Comparison of ENCODE assay signal across 23 cellular contexts in genomic region chr12:13383379-13383778, GRCh38.
DNase-seq lines count a peak whose midpoint lies in the region; ATAC-seq, FAIRE-seq and TF ChIP-seq lines count a peak whose summit lies in the region.
"Had no signal": no experiment of that assay in that cellular context is flagged by ENCODE, and none has a peak within 500 bp of the region (broad histone marks: within the 10 kb centered on the region; RNA-seq: fewer than 3 reads in every experiment).

No MANE protein-coding gene starts in this region.

- H3K27ac ChIP-seq in H9 (ENCODE audit: insufficient read length, low read depth, low read length) (no peak overlapping the region), Peyer's patch (peak overlapping the region in 3 of 4 donors; percentile 42 to 84 (median 56)), hepatocyte (peak overlapping the region; percentile 91)
- H3K27ac ChIP-seq: GM23248, SJCRH30, skin epidermis had no signal

- no peak overlapping the region for H2AK5ac ChIP-seq in H9 (ENCODE audit: insufficient read length, low read length)

- no peak overlapping the region for H2AFZ ChIP-seq in H9 (ENCODE audit: low read length)
- H2AFZ ChIP-seq in hepatocyte, result no peak overlapping the region
- H2AFZ ChIP-seq: GM23248 had no signal

- H2BK15ac ChIP-seq in H9 (ENCODE audit: low read depth, low read length), result no peak overlapping the region

- H3K9me3 Mint-ChIP-seq in H9, result 0 out of 5 replicates have a peak, but pooled peaks cover 0 to 2% of the 10 kb centered on the region in 2 experiments
- H3K9me3 Mint-ChIP-seq in stimulated activated memory B cell treated with anti-CD40 and anti-IgM and Interleukin-4, amounts not matched to agents 10 μg/mL and 1 μg/mL and 100 μg/mL, for 72 hours, result no peaks in the 10 kb centered on the region
- H3K9me3 Mint-ChIP-seq: nephron progenitor cell; T-helper 1 cell treated with Interleukin-12 subunit alpha and Interleukin-12 subunit beta and Interleukin-4 antibody, amounts not matched to agents 30 μg/mL and 1 μg/mL, for 36 hours had no signal

- H2BK5ac ChIP-seq in H9 (ENCODE audit: insufficient read length, low read length), result no peak overlapping the region

- DNase-seq in H9, result peak; percentile 24
- peak in 2 of 3 donors; percentile 72 to 84 for DNase-seq in Peyer's patch
- peak; percentile 70 for DNase-seq in hepatocyte (ENCODE audit: low spot score)
- no peak for DNase-seq in iPS-NIHi11 (ENCODE audit: low spot score)
- DNase-seq in RCC 7860 (ENCODE audit: low spot score), result no peak
- no peak for DNase-seq in 8988T
- DNase-seq: activated naive CD4-positive, alpha-beta T cell; amygdala; caudate nucleus; CD4-positive, alpha-beta memory T cell; DMS79 treated with DMSO at 0.1 percent for 48 hours; effector CD4-positive, alpha-beta T cell; GM23248; head of caudate nucleus; Kasumi-1; mesenchymal stem cell; NCI-H1105 treated with DMSO at 0.1 percent for 48 hours; nephron progenitor cell; SJCRH30; stimulated activated CD4-positive, alpha-beta T cell treated with anti-CD3 and anti-CD28 coated beads, Interleukin-4, amount 100 ng/mL, for 24 hours had no signal

- H3K56ac ChIP-seq in H9 (ENCODE audit: insufficient read length, low read depth, low read length), result no peak overlapping the region

- no peak overlapping the region for H4K91ac ChIP-seq in H9 (ENCODE audit: insufficient read length, low read depth, low read length)

- no CpG with 5 or more reads among the region's 3 CpGs for WGBS in H9 (ENCODE audit: extremely low coverage, insufficient read length, low lambda C conversion rate)
- WGBS in hepatocyte (ENCODE audit: low lambda C conversion rate, missing lambda C conversion rate), result 43% methylated on average over 3 of the region's 3 CpGs

- H3K79me1 ChIP-seq in H9 (ENCODE audit: insufficient read depth, low read depth, low read length, poor library complexity, severe bottlenecking), result no peaks in the 10 kb centered on the region

- no peak overlapping the region for H2BK12ac ChIP-seq in H9 (ENCODE audit: insufficient read length, low read depth, low read length)

- H2BK20ac ChIP-seq in H9 (ENCODE audit: low read depth, low read length, poor library complexity, severe bottlenecking), result no peak overlapping the region

- H3K4me1 Mint-ChIP-seq in H9, result peaks cover 10 to 15% of the 10 kb centered on the region in 2 experiments
- peaks cover 7% of the 10 kb centered on the region for H3K4me1 Mint-ChIP-seq in stimulated activated memory B cell treated with anti-CD40 and anti-IgM and Interleukin-4, amounts not matched to agents 10 μg/mL and 1 μg/mL and 100 μg/mL, for 72 hours
- H3K4me1 Mint-ChIP-seq: CD4-positive, alpha-beta memory T cell had no signal

- H3K4me1 ChIP-seq in H9 (ENCODE audit: insufficient read depth, low read length) (no peaks in the 10 kb centered on the region; the same call in 1 of the 2 replicates), Peyer's patch (peaks cover 0 to 15% (median 0%) of the 10 kb centered on the region in 4 donors), hepatocyte (ENCODE audit: insufficient read depth) (peaks cover 9% of the 10 kb centered on the region)
- H3K4me1 ChIP-seq: SJCRH30 had no signal

- H3K27me3 ChIP-seq in H9 (ENCODE audit: insufficient read depth, low read length), result no peaks in the 10 kb centered on the region
- H3K27me3 ChIP-seq in Peyer's patch, result no peaks in the 10 kb centered on the region
- no peaks in the 10 kb centered on the region for H3K27me3 ChIP-seq in hepatocyte
- H3K27me3 ChIP-seq: SJCRH30 had no signal

- H3K9me2 ChIP-seq in hepatocyte (replicated peaks; ENCODE audit: insufficient read depth), result no peaks in the 10 kb centered on the region

- H3K23ac ChIP-seq in H9 (ENCODE audit: insufficient read length, low read depth, low read length), result no peak overlapping the region

- H3K79me2 ChIP-seq in H9 (ENCODE audit: insufficient read depth, low read length) (no peaks in the 10 kb centered on the region), hepatocyte (no peaks in the 10 kb centered on the region)

- TF ChIP-seq CTCF in H9 (conservative IDR thresholded peaks at IDR 0.05) (no peak), Peyer's patch (IDR thresholded peaks at IDR 0.05) (no peak), hepatocyte (IDR thresholded peaks at IDR 0.05; ENCODE audit: poor library complexity) (no peak)

- no peak overlapping the region for H3T11ph ChIP-seq in H9 (ENCODE audit: low read length)

- H4K8ac ChIP-seq in H9 (replicated peaks; ENCODE audit: insufficient read length, low read depth, low read length), result no peak overlapping the region

- H3K36me3 ChIP-seq in Peyer's patch (no peaks in the 10 kb centered on the region), hepatocyte (replicated peaks; ENCODE audit: insufficient read depth, low read depth) (no peaks in the 10 kb centered on the region)
- H3K36me3 ChIP-seq: SJCRH30 had no signal

- FAIRE-seq in RCC 7860 (lab: Jason Lieb, UNC), result no peak

- H3K27me3 Mint-ChIP-seq in H9 (ENCODE audit: low read depth), result peaks cover 4% of the 10 kb centered on the region
- no peaks in the 10 kb centered on the region for H3K27me3 Mint-ChIP-seq in stimulated activated memory B cell treated with anti-CD40 and anti-IgM and Interleukin-4, amounts not matched to agents 10 μg/mL and 1 μg/mL and 100 μg/mL, for 72 hours

- H4K20me1 ChIP-seq in H9 (ENCODE audit: control insufficient read depth, insufficient read depth, insufficient read length) (no peaks in the 10 kb centered on the region), hepatocyte (ENCODE audit: insufficient read depth, poor library complexity, severe bottlenecking) (no peaks in the 10 kb centered on the region)

- H3K9me3 ChIP-seq in H9 (ENCODE audit: control insufficient read depth, low read depth, low read length) (no peaks in the 10 kb centered on the region), Peyer's patch (no peaks in the 10 kb centered on the region), hepatocyte (ENCODE audit: low read depth) (no peaks in the 10 kb centered on the region)
- H3K9me3 ChIP-seq: SJCRH30 had no signal

- no peak overlapping the region for H3K9ac ChIP-seq in H9 (ENCODE audit: extremely low read depth, insufficient read length, low read length)
- H3K9ac ChIP-seq: GM23248 had no signal

- H3K4me3 Mint-ChIP-seq in H9, result no peak overlapping the region
- H3K4me3 Mint-ChIP-seq in stimulated activated memory B cell treated with anti-CD40 and anti-IgM and Interleukin-4, amounts not matched to agents 10 μg/mL and 1 μg/mL and 100 μg/mL, for 72 hours, result no peak overlapping the region
- H3K4me3 Mint-ChIP-seq: CD4-positive, alpha-beta memory T cell; nephron progenitor cell; T-helper 1 cell treated with Interleukin-12 subunit alpha and Interleukin-12 subunit beta and Interleukin-4 antibody, amounts not matched to agents 30 μg/mL and 1 μg/mL, for 36 hours had no signal

- peak; percentile 66 for ATAC-seq in stimulated activated memory B cell treated with anti-CD40 and anti-IgM and Interleukin-4, amounts not matched to agents 10 μg/mL and 1 μg/mL and 100 μg/mL, for 72 hours

- no peak for TF ChIP-seq POLR2A in Peyer's patch (IDR thresholded peaks at IDR 0.05)

- no peak overlapping the region for H3K4ac ChIP-seq in H9 (ENCODE audit: low read depth, low read length)

- H3K18ac ChIP-seq in H9 (ENCODE audit: insufficient read length, low read depth, low read length), result no peak overlapping the region

- H3K14ac ChIP-seq in H9 (ENCODE audit: insufficient read depth, low read length), result no peak overlapping the region

- peak overlapping the region; percentile 67 for H2BK120ac ChIP-seq in H9 (ENCODE audit: low read depth, low read length, poor library complexity, severe bottlenecking)

- H3K23me2 ChIP-seq in H9 (ENCODE audit: insufficient read length, low read depth, low read length, poor library complexity, severe bottlenecking), result no peaks in the 10 kb centered on the region

- H4K5ac ChIP-seq in H9 (ENCODE audit: insufficient read length, low read depth, low read length), result no peak overlapping the region

- H3K27ac Mint-ChIP-seq in H9, result no peak overlapping the region
- H3K27ac Mint-ChIP-seq in stimulated activated memory B cell treated with anti-CD40 and anti-IgM and Interleukin-4, amounts not matched to agents 10 μg/mL and 1 μg/mL and 100 μg/mL, for 72 hours, result no peak overlapping the region
- H3K27ac Mint-ChIP-seq: CD4-positive, alpha-beta memory T cell; nephron progenitor cell; T-helper 1 cell treated with Interleukin-12 subunit alpha and Interleukin-12 subunit beta and Interleukin-4 antibody, amounts not matched to agents 30 μg/mL and 1 μg/mL, for 36 hours had no signal

- H3K4me3 ChIP-seq in Peyer's patch (no peak overlapping the region), hepatocyte (no peak overlapping the region)
- H3K4me3 ChIP-seq: GM23248, SJCRH30, skin epidermis had no signal

- H3K4me2 ChIP-seq in H9 (ENCODE audit: insufficient read depth, insufficient read length, low read length) (no peak overlapping the region), hepatocyte (no peak overlapping the region)

- peaks cover 0 to 2% (median 1%) of the 10 kb centered on the region in 3 experiments; a peak in 2 of 7 replicates for H3K36me3 Mint-ChIP-seq in H9 (ENCODE audit: insufficient read depth in 1 of 3, low read depth in 3 of 3)
- H3K36me3 Mint-ChIP-seq in stimulated activated memory B cell treated with anti-CD40 and anti-IgM and Interleukin-4, amounts not matched to agents 10 μg/mL and 1 μg/mL and 100 μg/mL, for 72 hours, result no peaks in the 10 kb centered on the region
- H3K36me3 Mint-ChIP-seq: CD4-positive, alpha-beta memory T cell had no signal

Comparison
In these comparisons a context has a peak if more than half of its experiments do, and no peak if none do; other contexts are left out.
1. DNase-seq: peak in H9 (single experiment), Peyer's patch (2 of 3) and hepatocyte (single experiment); none in iPS-NIHi11 (single experiment), RCC 7860 (single experiment) and 8988T (single experiment).